In genomic region chr11:121024989-121025388, GRCh38 we compare ENCODE assay signal across 8 cellular contexts. TPM values are rescaled to one million over a fixed set of nuclear protein-coding genes. Genes with fewer than 3 reads are reported as not detected.
DNase-seq lines count a peak whose midpoint lies in the region; ATAC-seq lines count a peak whose summit lies in the region.

No MANE protein-coding gene starts in this region.

- peak; percentile 54 for DNase-seq in NCI-H69 (lab: John Stamatoyannopoulos, UW)
- no peak for DNase-seq in naive B cell
- DNase-seq in posterior cingulate gyrus: no peak
- DNase-seq in ureter (ENCODE audit: low spot score): no peak
- DNase-seq in aorta: no peak

- peaks cover 7 to 27% (median 13%) of the 10 kb centered on the region in 3 donors for H3K27me3 Mint-ChIP-seq in naive B cell

- ATAC-seq in naive B cell (ENCODE audit: low read depth in 2 of 2) (no peak), HG03460 (IDR thresholded peaks at IDR 0.05; ENCODE audit: unreplicated experiment) (no peak), aorta (ENCODE audit: low FRiP score) (no peak)

- H3K27ac ChIP-seq in aorta (ENCODE audit: low read depth in 1 of 2, low read length in 2 of 2): no peak overlapping the region

- H3K27me3 ChIP-seq in endocrine pancreas (ENCODE audit: control insufficient read depth, insufficient read depth, low read length): no peaks in the 10 kb centered on the region
- H3K27me3 ChIP-seq in aorta (ENCODE audit: control insufficient read depth in 1 of 2, insufficient read depth in 2 of 2, low read length in 1 of 2): no peaks in the 10 kb centered on the region

- H3K36me3 Mint-ChIP-seq in naive B cell: no peaks in the 10 kb centered on the region

- 58 to 59% methylated on average over 3 of the region's 3 CpGs for WGBS in aorta, 2 donors

- peak overlapping the region; percentile 89 to 97 (median 94) for H3K4me3 Mint-ChIP-seq in naive B cell

- H3K4me3 ChIP-seq in endocrine pancreas (ENCODE audit: control insufficient read depth, insufficient read depth, low read length) (peak overlapping the region; percentile 54), aorta (ENCODE audit: low read length in 2 of 2) (peak overlapping the region in 1 of 2 donors; percentile 74)

- intact Hi-C loops in posterior cingulate gyrus (cut with DNase I) (no loop called here), aorta (cut with DNase I) (no loop called here)

- H3K9ac ChIP-seq in ES-I3 (ENCODE audit: low read depth, low read length) (peak overlapping the region; percentile 85; the same call in 1 of the 2 replicates), endocrine pancreas (ENCODE audit: control insufficient read depth, insufficient read depth, low read length) (peak overlapping the region; percentile 1)

- H3K4me1 ChIP-seq in ES-I3 (ENCODE audit: insufficient read depth, low read length) (no peaks in the 10 kb centered on the region), endocrine pancreas (ENCODE audit: control insufficient read depth, insufficient read depth, low read length) (peaks cover 13% of the 10 kb centered on the region), aorta (ENCODE audit: control insufficient read depth in 1 of 2, insufficient read depth in 2 of 2, low read length in 2 of 2) (peaks cover 2 to 5% of the 10 kb centered on the region in 2 donors)

- H3K9me3 Mint-ChIP-seq in naive B cell: no peaks in the 10 kb centered on the region

- peak overlapping the region in 5 of 6 donors; percentile 88 to 96 (median 95) for H3K27ac Mint-ChIP-seq in naive B cell

- no peaks in the 10 kb centered on the region for H3K36me3 ChIP-seq in ES-I3 (ENCODE audit: insufficient read depth, low read length)
- H3K36me3 ChIP-seq in endocrine pancreas (ENCODE audit: control insufficient read depth, insufficient read depth, low read length): no peaks in the 10 kb centered on the region
- no peaks in the 10 kb centered on the region for H3K36me3 ChIP-seq in aorta (ENCODE audit: control insufficient read depth in 1 of 2, insufficient read depth in 2 of 2, low read length in 1 of 2)

- peaks cover 24 to 47% (median 34%) of the 10 kb centered on the region in 3 donors for H3K4me1 Mint-ChIP-seq in naive B cell

- H3K9me3 ChIP-seq in ES-I3 (ENCODE audit: control insufficient read depth, insufficient read depth, low read length) (no peaks in the 10 kb centered on the region), endocrine pancreas (ENCODE audit: control insufficient read depth, low read length) (no peaks in the 10 kb centered on the region), aorta (ENCODE audit: control insufficient read depth, low read length) (no peaks in the 10 kb centered on the region)

RNA-seq across cellular contexts. Expression of gene TBCEL, which starts 1.1 kb away (rescaled TPM):
- polyA plus RNA-seq in naive B cell (ENCODE audit: low read depth in 6 of 6): 1 to 10 TPM in 5 of 6 donors, not detected in 1; 2.0 to 6.0 (median 4.0) TPM
- 31.0 TPM for total RNA-seq in ureter
- total RNA-seq in aorta: 10 to 100 TPM; 25.1 to 29.1 TPM
- polyA plus RNA-seq in aorta: 1 to 10 TPM; 5.9 to 8.0 TPM
